ENCODE assay signal across 1 cellular context in genomic region chr1:160247053-160247452, GRCh38.
TF ChIP-seq lines count a peak whose summit lies in the region.

No MANE protein-coding gene starts in this region.

TF ChIP-seq in GM23338, 12 proteins besides CTCF, POLR2A, EP300 and RAD21 (continued from another document):
- TF ChIP-seq ZNF462 (CRISPR knock-in tag; IDR thresholded peaks at IDR 0.05) (no peak), ZNF114 (CRISPR knock-in tag; IDR thresholded peaks at IDR 0.05) (no peak), POLR2AphosphoS5 (IDR thresholded peaks at IDR 0.05; ENCODE audit: low read depth) (no peak), EZH2phosphoT487 (IDR thresholded peaks at IDR 0.05; ENCODE audit: unreplicated experiment) (no peak), ZNF331 (CRISPR knock-in tag; IDR thresholded peaks at IDR 0.05; ENCODE audit: low read depth) (no peak), CREB1 (CRISPR knock-in tag; IDR thresholded peaks at IDR 0.05; ENCODE audit: low read depth) (no peak), NANOG (IDR thresholded peaks at IDR 0.05; ENCODE audit: borderline replicate concordance) (no peak), JUNB (IDR thresholded peaks at IDR 0.05; ENCODE audit: unreplicated experiment) (no peak)
- TF ChIP-seq, protein P1, sequence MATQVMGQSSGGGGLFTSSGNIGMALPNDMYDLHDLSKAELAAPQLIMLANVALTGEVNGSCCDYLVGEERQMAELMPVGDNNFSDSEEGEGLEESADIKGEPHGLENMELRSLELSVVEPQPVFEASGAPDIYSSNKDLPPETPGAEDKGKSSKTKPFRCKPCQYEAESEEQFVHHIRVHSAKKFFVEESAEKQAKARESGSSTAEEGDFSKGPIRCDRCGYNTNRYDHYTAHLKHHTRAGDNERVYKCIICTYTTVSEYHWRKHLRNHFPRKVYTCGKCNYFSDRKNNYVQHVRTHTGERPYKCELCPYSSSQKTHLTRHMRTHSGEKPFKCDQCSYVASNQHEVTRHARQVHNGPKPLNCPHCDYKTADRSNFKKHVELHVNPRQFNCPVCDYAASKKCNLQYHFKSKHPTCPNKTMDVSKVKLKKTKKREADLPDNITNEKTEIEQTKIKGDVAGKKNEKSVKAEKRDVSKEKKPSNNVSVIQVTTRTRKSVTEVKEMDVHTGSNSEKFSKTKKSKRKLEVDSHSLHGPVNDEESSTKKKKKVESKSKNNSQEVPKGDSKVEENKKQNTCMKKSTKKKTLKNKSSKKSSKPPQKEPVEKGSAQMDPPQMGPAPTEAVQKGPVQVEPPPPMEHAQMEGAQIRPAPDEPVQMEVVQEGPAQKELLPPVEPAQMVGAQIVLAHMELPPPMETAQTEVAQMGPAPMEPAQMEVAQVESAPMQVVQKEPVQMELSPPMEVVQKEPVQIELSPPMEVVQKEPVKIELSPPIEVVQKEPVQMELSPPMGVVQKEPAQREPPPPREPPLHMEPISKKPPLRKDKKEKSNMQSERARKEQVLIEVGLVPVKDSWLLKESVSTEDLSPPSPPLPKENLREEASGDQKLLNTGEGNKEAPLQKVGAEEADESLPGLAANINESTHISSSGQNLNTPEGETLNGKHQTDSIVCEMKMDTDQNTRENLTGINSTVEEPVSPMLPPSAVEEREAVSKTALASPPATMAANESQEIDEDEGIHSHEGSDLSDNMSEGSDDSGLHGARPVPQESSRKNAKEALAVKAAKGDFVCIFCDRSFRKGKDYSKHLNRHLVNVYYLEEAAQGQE (IDR thresholded peaks at IDR 0.05; ENCODE audit: unreplicated experiment), result no peak
